In genomic region chr1:6785318-6785712, GRCh38 we compare ENCODE assay signal across 8 cellular contexts. TPM values are rescaled to one million over a fixed set of nuclear protein-coding genes. Genes with fewer than 3 reads are reported as not detected.
DNase-seq lines count a peak whose midpoint lies in the region; ATAC-seq and TF ChIP-seq lines count a peak whose summit lies in the region.

CAMTA1 (plus strand) TSS chr1:6785454; CDS start chr1:6785531, 77 bp downstream.

- 1 to 3% methylated on average over 5 to 66 of the region's 67 CpGs for WGBS in lung, 2 donors
- WGBS in transverse colon (ENCODE audit: low coverage in 1 of 2), 2 donors, result 1% methylated on average over 28 of the region's 67 CpGs; no CpG with 5 or more reads in 1 of the 2 donors

- TF ChIP-seq CTCF in lung (IDR thresholded peaks at IDR 0.05; ENCODE audit: control extremely low read depth, extremely low read depth), result no peak
- TF ChIP-seq CTCF in transverse colon (IDR thresholded peaks at IDR 0.05), result no peak

- no peaks in the 10 kb centered on the region for H3K9me3 Mint-ChIP-seq in activated T-cell treated with anti-CD3 and anti-CD28 coated beads, Interleukin-2, amount 50 U/mL, for 24 hours

- no peak for TF ChIP-seq POLR2A in transverse colon (IDR thresholded peaks at IDR 0.05)

- peak within 1 kb of the TSS; percentile 95 for H3K27ac ChIP-seq in caudate nucleus (ENCODE audit: low read depth, low read length)
- peak within 1 kb of the TSS; percentile 99 to 100 for H3K27ac ChIP-seq in lung (ENCODE audit: low read depth in 1 of 2, low read length in 1 of 2)
- peak within 1 kb of the TSS; percentile 97 to 100 (median 98) for H3K27ac ChIP-seq in transverse colon

- peak; percentile 87 for ATAC-seq in lung (ENCODE audit: insufficient read depth, low FRiP score)

- H3K4me3 ChIP-seq in lung (peak within 1 kb of the TSS; percentile 85), transverse colon (peak within 1 kb of the TSS; percentile 88 to 99 (median 96))

- no peaks in the 10 kb centered on the region for H3K27me3 ChIP-seq in lung (ENCODE audit: control insufficient read depth, insufficient read depth)
- no peaks in the 10 kb centered on the region for H3K27me3 ChIP-seq in transverse colon

- H3K36me3 ChIP-seq in lung (ENCODE audit: control insufficient read depth in 2 of 2, insufficient read depth in 2 of 2, low read length in 2 of 2), result no peaks in the 10 kb centered on the region
- no peaks in the 10 kb centered on the region for H3K36me3 ChIP-seq in transverse colon

- peak within 1 kb of the TSS; percentile 84 for H3K4me3 Mint-ChIP-seq in activated T-cell treated with anti-CD3 and anti-CD28 coated beads, Interleukin-2, amount 50 U/mL, for 24 hours

- H3K9me3 ChIP-seq in lung (ENCODE audit: control insufficient read depth in 2 of 2, insufficient read depth in 1 of 2, low read length in 1 of 2) (no peaks in the 10 kb centered on the region), transverse colon (no peaks in the 10 kb centered on the region)

- TF ChIP-seq RAD21 in Ishikawa (IDR thresholded peaks at IDR 0.05; ENCODE audit: low read depth), result no peak

- DNase-seq in activated T-cell treated with anti-CD3 and anti-CD28 coated beads, Interleukin-2, amount 50 U/mL, for 24 hours, result peak; percentile 99
- DNase-seq in activated T-cell treated with anti-CD3 and anti-CD28 coated beads, Interleukin-2, amount 50 U/mL, for 1 hour, result no peak
- DNase-seq in caudate nucleus (lab: John Stamatoyannopoulos, UW), result no peak
- no peak for DNase-seq in lung (ENCODE audit: low spot score)
- no peak for DNase-seq in transverse colon
- no peak for DNase-seq in stimulated activated naive CD4-positive, alpha-beta T cell treated with Interleukin-2 at 50 U/mL for 16 hours (lab: John Stamatoyannopoulos, UW)
- DNase-seq in NCI-H748 (lab: John Stamatoyannopoulos, UW; ENCODE audit: unreplicated experiment), result no peak

- in situ Hi-C loops in transverse colon (cut with MboI; ENCODE audit: low pct_ligation_motif_present in 1 of 4, low pct_unique_long_range_greater_than_20kb in 1 of 4, low sequenced_read_pairs in 3 of 4), result no loop called here

- H3K27ac Mint-ChIP-seq in activated T-cell treated with anti-CD3 and anti-CD28 coated beads, Interleukin-2, amount 50 U/mL, for 24 hours, result peak within 1 kb of the TSS; percentile 91

- peaks cover 18% of the 10 kb centered on the region for H3K36me3 Mint-ChIP-seq in activated T-cell treated with anti-CD3 and anti-CD28 coated beads, Interleukin-2, amount 50 U/mL, for 24 hours (ENCODE audit: low read depth)

- TF ChIP-seq EP300 in Ishikawa (IDR thresholded peaks at IDR 0.05; ENCODE audit: borderline replicate concordance) (no peak), transverse colon (IDR thresholded peaks at IDR 0.05; ENCODE audit: low read depth) (no peak)

- intact Hi-C loops in transverse colon (cut with DNase I; ENCODE audit: low total_unique reads), result no loop called here

- H3K4me1 Mint-ChIP-seq in activated T-cell treated with anti-CD3 and anti-CD28 coated beads, Interleukin-2, amount 50 U/mL, for 24 hours (ENCODE audit: low read depth), result peaks cover 45% of the 10 kb centered on the region

- H3K27me3 Mint-ChIP-seq in activated T-cell treated with anti-CD3 and anti-CD28 coated beads, Interleukin-2, amount 50 U/mL, for 24 hours, result no peaks in the 10 kb centered on the region

- H3K4me1 ChIP-seq in lung (ENCODE audit: control insufficient read depth in 2 of 2, insufficient read depth in 2 of 2, low read length in 2 of 2) (peaks cover 9 to 23% of the 10 kb centered on the region in 2 donors), transverse colon (peaks cover 4 to 30% (median 21%) of the 10 kb centered on the region in 4 donors)

TF ChIP-seq in Ishikawa, 13 proteins besides CTCF, POLR2A, EP300 and RAD21:
- TF ChIP-seq TAF1 (IDR thresholded peaks at IDR 0.05; ENCODE audit: low read depth), result no peak
- TF ChIP-seq CREB1 (IDR thresholded peaks at IDR 0.05; ENCODE audit: low read depth), result no peak
- peak; percentile 71 for TF ChIP-seq YY1 (IDR thresholded peaks at IDR 0.05; ENCODE audit: low read depth)
- no peak for TF ChIP-seq MAX (IDR thresholded peaks at IDR 0.05)
- TF ChIP-seq TEAD4 (IDR thresholded peaks at IDR 0.05), result no peak
- TF ChIP-seq ZBTB7A (IDR thresholded peaks at IDR 0.05; ENCODE audit: low read depth), result no peak
- no peak for TF ChIP-seq FOXM1 (IDR thresholded peaks at IDR 0.05; ENCODE audit: borderline replicate concordance, low read depth)
- TF ChIP-seq USF1 (IDR thresholded peaks at IDR 0.05), result no peak
- TF ChIP-seq NFIC (IDR thresholded peaks at IDR 0.05), result no peak
- no peak for TF ChIP-seq REST (IDR thresholded peaks at IDR 0.05; ENCODE audit: low read depth)
- TF ChIP-seq TCF12 (IDR thresholded peaks at IDR 0.05; ENCODE audit: low read depth), result no peak; the same call in 1 of the 2 replicates
- TF ChIP-seq EGR1 (IDR thresholded peaks at IDR 0.05), result peak; percentile 78
- TF ChIP-seq CEBPB (IDR thresholded peaks at IDR 0.05), result no peak

RNA-seq across cellular contexts. Expression of gene CAMTA1, which starts in this region (rescaled TPM):
- total RNA-seq in lung (10 to 100 TPM; 48.1 to 52.3 TPM), transverse colon (100 to 1,000 TPM in 3 of 4 donors, 10 to 100 TPM in 1; 93.8 to 268 (median 130) TPM)
- polyA plus RNA-seq in lung, result 100 to 1,000 TPM in 1 of 2 donors, 10 to 100 TPM in 1; 52.3 to 140 TPM
